Comparison of ENCODE assay signal across 1 cellular context in genomic region chr19:1856698-1857603, GRCh38.
A peak's percentile ranks its signal among the peaks of the same experiment; 100 is the strongest.
TF ChIP-seq lines count a peak whose summit lies in the region.

No MANE protein-coding gene starts in this region.

TF ChIP-seq in A549, 52 proteins besides CTCF, POLR2A, EP300 and RAD21 (continued from another document):
- TF ChIP-seq, protein P1, sequence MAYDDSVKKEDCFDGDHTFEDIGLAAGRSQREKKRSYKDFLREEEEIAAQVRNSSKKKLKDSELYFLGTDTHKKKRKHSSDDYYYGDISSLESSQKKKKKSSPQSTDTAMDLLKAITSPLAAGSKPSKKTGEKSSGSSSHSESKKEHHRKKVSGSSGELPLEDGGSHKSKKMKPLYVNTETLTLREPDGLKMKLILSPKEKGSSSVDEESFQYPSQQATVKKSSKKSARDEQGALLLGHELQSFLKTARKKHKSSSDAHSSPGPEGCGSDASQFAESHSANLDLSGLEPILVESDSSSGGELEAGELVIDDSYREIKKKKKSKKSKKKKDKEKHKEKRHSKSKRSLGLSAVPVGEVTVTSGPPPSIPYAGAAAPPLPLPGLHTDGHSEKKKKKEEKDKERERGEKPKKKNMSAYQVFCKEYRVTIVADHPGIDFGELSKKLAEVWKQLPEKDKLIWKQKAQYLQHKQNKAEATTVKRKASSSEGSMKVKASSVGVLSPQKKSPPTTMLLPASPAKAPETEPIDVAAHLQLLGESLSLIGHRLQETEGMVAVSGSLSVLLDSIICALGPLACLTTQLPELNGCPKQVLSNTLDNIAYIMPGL (CRISPR knock-in tag; IDR thresholded peaks at IDR 0.05; ENCODE audit: borderline replicate concordance), result no peak
- no peak for TF ChIP-seq ATOH8 (CRISPR knock-in tag; IDR thresholded peaks at IDR 0.05; ENCODE audit: low read depth)
- 0 out of 2 replicates have a peak, but pooled peaks have one; percentile 19 for TF ChIP-seq GATA3 (IDR thresholded peaks at IDR 0.05; ENCODE audit: borderline replicate concordance)
- TF ChIP-seq TP53 (CRISPR knock-in tag; IDR thresholded peaks at IDR 0.05), result no peak
- TF ChIP-seq, protein P2, sequence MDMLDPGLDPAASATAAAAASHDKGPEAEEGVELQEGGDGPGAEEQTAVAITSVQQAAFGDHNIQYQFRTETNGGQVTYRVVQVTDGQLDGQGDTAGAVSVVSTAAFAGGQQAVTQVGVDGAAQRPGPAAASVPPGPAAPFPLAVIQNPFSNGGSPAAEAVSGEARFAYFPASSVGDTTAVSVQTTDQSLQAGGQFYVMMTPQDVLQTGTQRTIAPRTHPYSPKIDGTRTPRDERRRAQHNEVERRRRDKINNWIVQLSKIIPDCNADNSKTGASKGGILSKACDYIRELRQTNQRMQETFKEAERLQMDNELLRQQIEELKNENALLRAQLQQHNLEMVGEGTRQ (IDR thresholded peaks at IDR 0.05), result no peak
- no peak for TF ChIP-seq ZSCAN20 (CRISPR knock-in tag; IDR thresholded peaks at IDR 0.05)
